Comparison of ENCODE assay signal across 8 cellular contexts in genomic region chr4:140595065-140595464, GRCh38. TPM values are rescaled to one million over a fixed set of nuclear protein-coding genes. Genes with fewer than 3 reads are reported as not detected.
DNase-seq lines count a peak whose midpoint lies in the region; FAIRE-seq and TF ChIP-seq lines count a peak whose summit lies in the region.

No MANE protein-coding gene starts in this region.

- CTCF ChIA-PET in A673 (lab: Charles Lee): no interaction called here
- CTCF ChIA-PET in activated CD4-positive, alpha-beta T cell treated with anti-CD3 and anti-CD28 coated beads, Interleukin-2, amount 10 ng/mL, durations not matched to agents 7 days and 5 days (lab: Charles Lee): interaction anchor here (0.5 kb wide), 1 partner anchor 19 kb away, joined by 3 read pairs; no protein-coding TSS in a partner anchor

- no peak overlapping the region for H3K27ac Mint-ChIP-seq in nephron
- no peak overlapping the region for H3K27ac Mint-ChIP-seq in activated CD4-positive, alpha-beta T cell treated with anti-CD3 and anti-CD28 coated beads, Interleukin-2, amount 10 ng/mL, durations not matched to agents 7 days and 5 days

- no TSS peak for BruUV-seq in A673 (replicated peaks; lab: Mats Ljungman, UMichigan)

- H3K9me3 ChIP-seq in A673 (ENCODE audit: low read depth, low read length, poor library complexity, severe bottlenecking) (no peaks in the 10 kb centered on the region), MG63 (no peaks in the 10 kb centered on the region)

- peak; percentile 99 for FAIRE-seq in bronchial epithelial cell (lab: Jason Lieb, UNC)

- no peaks in the 10 kb centered on the region for H3K4me1 ChIP-seq in A673 (ENCODE audit: insufficient read depth, low read length, poor library complexity, severe bottlenecking)

- H3K36me3 ChIP-seq in A673 (ENCODE audit: insufficient read depth, low read length, poor library complexity, severe bottlenecking): no peaks in the 10 kb centered on the region
- no peaks in the 10 kb centered on the region for H3K36me3 ChIP-seq in bronchial epithelial cell (ENCODE audit: control insufficient read depth, insufficient read depth, low read length)
- no peaks in the 10 kb centered on the region for H3K36me3 ChIP-seq in MG63

- H3K4me3 Mint-ChIP-seq in nephron: no peak overlapping the region
- H3K4me3 Mint-ChIP-seq in activated CD4-positive, alpha-beta T cell treated with anti-CD3 and anti-CD28 coated beads, Interleukin-2, amount 10 ng/mL, durations not matched to agents 7 days and 5 days: no peak overlapping the region

- intact Hi-C loops in A673 (cut with micrococcal nuclease; ENCODE audit: unreplicated experiment): no loop called here

- H3K4me3 ChIP-seq in A673 (ENCODE audit: low read depth, low read length, poor library complexity, severe bottlenecking) (no peak overlapping the region), LNCaP clone FGC (ENCODE audit: low read depth, low read length) (no peak overlapping the region), bronchial epithelial cell (ENCODE audit: low read depth, low read length) (no peak overlapping the region), MG63 (no peak overlapping the region)

- H3K27me3 Mint-ChIP-seq in nephron (ENCODE audit: low read depth): peaks cover 6% of the 10 kb centered on the region
- H3K27me3 Mint-ChIP-seq in activated CD4-positive, alpha-beta T cell treated with anti-CD3 and anti-CD28 coated beads, Interleukin-2, amount 10 ng/mL, durations not matched to agents 7 days and 5 days: peaks cover 30% of the 10 kb centered on the region

- POLR2A ChIA-PET in A673 (lab: Charles Lee; ENCODE audit: low non-redundant PET): no interaction called here
- POLR2A ChIA-PET in activated CD4-positive, alpha-beta T cell treated with anti-CD3 and anti-CD28 coated beads, Interleukin-2, amount 10 ng/mL, durations not matched to agents 7 days and 5 days (lab: Charles Lee): no interaction called here

- no peak overlapping the region for H3K27ac ChIP-seq in A673 (ENCODE audit: low read depth, low read length, poor library complexity, severe bottlenecking)

- H3K27me3 ChIP-seq in A673 (replicated peaks; ENCODE audit: insufficient read depth, low read depth, low read length, poor library complexity): no peaks in the 10 kb centered on the region
- peaks cover 2% of the 10 kb centered on the region for H3K27me3 ChIP-seq in bronchial epithelial cell (ENCODE audit: control insufficient read depth, insufficient read depth, low read length)
- no peaks in the 10 kb centered on the region for H3K27me3 ChIP-seq in MG63

- no peaks in the 10 kb centered on the region for H3K4me1 Mint-ChIP-seq in nephron
- H3K4me1 Mint-ChIP-seq in activated CD4-positive, alpha-beta T cell treated with anti-CD3 and anti-CD28 coated beads, Interleukin-2, amount 10 ng/mL, durations not matched to agents 7 days and 5 days: peaks cover 11% of the 10 kb centered on the region

- H3K36me3 Mint-ChIP-seq in nephron (ENCODE audit: low read depth): no peaks in the 10 kb centered on the region
- no peaks in the 10 kb centered on the region for H3K36me3 Mint-ChIP-seq in activated CD4-positive, alpha-beta T cell treated with anti-CD3 and anti-CD28 coated beads, Interleukin-2, amount 10 ng/mL, durations not matched to agents 7 days and 5 days (ENCODE audit: low read depth)

- no peak for DNase-seq in A673 (ENCODE audit: low spot score)
- DNase-seq in GM19238 (ENCODE audit: insufficient read length, low spot score): peak; percentile 26
- DNase-seq in LNCaP clone FGC (ENCODE audit: low read depth): peak; percentile 58
- DNase-seq in bronchial epithelial cell (ENCODE audit: low read depth): peak; percentile 62
- DNase-seq in activated CD4-positive, alpha-beta T cell treated with anti-CD3 and anti-CD28 coated beads, Interleukin-2, amount 10 ng/mL, durations not matched to agents 7 days and 5 days: no peak
- DNase-seq in MG63: no peak
- DNase-seq in effector CD8-positive, alpha-beta T cell (lab: John Stamatoyannopoulos, UW): no peak

- peaks cover 13% of the 10 kb centered on the region for H3K9me3 Mint-ChIP-seq in nephron
- H3K9me3 Mint-ChIP-seq in activated CD4-positive, alpha-beta T cell treated with anti-CD3 and anti-CD28 coated beads, Interleukin-2, amount 10 ng/mL, durations not matched to agents 7 days and 5 days: peaks cover 2% of the 10 kb centered on the region

- TF ChIP-seq CTCF in A673 (conservative IDR thresholded peaks at IDR 0.05; ENCODE audit: low read depth, low read length) (peak; percentile 46), LNCaP clone FGC (IDR thresholded peaks at IDR 0.05; ENCODE audit: control insufficient read depth, extremely low read depth, insufficient read depth) (peak; percentile 91), bronchial epithelial cell (IDR thresholded peaks at IDR 0.05; ENCODE audit: insufficient read depth, low read length, severe bottlenecking) (peak; percentile 86), nephron (IDR thresholded peaks at IDR 0.05; ENCODE audit: unreplicated experiment in 3 of 3) (peak; percentile 15 to 32 (median 25))

RNA-seq across cellular contexts. Expression of gene UCP1, which starts 26.3 kb away (rescaled TPM):
- total RNA-seq in A673 (2021) (0.22 TPM in 1 of 2 replicates, not detected in the other), bronchial epithelial cell (under 0.01 TPM in 1 of 2 replicates, not detected in the other)
- total RNA-seq in activated CD4-positive, alpha-beta T cell treated with anti-CD3 and anti-CD28 coated beads, Interleukin-2, amount 10 ng/mL, durations not matched to agents 7 days and 5 days: not detected
- total RNA-seq in MG63 (2014; rRNA removed; shearing (Covaris generic); ENCODE audit: low replicate concordance): not detected in 2 replicates

Comparison
In these comparisons a context has a peak if more than half of its experiments do, and no peak if none do; other contexts are left out.
1. DNase-seq: peak in GM19238 (single experiment), LNCaP clone FGC (single experiment) and bronchial epithelial cell (single experiment); none in A673 (single experiment), activated CD4-positive, alpha-beta T cell treated with anti-CD3 and anti-CD28 coated beads, Interleukin-2, amount 10 ng/mL, durations not matched to agents 7 days and 5 days (single experiment), MG63 (single experiment) and effector CD8-positive, alpha-beta T cell (single experiment).
2. CTCF ChIP-seq: peak in every context shown above with its lines; median percentile 91 in LNCaP clone FGC; 86 in bronchial epithelial cell; 46 in A673; 25 in nephron.